Comparison of ENCODE assay signal across 19 cellular contexts in the genomic region with DNA sequence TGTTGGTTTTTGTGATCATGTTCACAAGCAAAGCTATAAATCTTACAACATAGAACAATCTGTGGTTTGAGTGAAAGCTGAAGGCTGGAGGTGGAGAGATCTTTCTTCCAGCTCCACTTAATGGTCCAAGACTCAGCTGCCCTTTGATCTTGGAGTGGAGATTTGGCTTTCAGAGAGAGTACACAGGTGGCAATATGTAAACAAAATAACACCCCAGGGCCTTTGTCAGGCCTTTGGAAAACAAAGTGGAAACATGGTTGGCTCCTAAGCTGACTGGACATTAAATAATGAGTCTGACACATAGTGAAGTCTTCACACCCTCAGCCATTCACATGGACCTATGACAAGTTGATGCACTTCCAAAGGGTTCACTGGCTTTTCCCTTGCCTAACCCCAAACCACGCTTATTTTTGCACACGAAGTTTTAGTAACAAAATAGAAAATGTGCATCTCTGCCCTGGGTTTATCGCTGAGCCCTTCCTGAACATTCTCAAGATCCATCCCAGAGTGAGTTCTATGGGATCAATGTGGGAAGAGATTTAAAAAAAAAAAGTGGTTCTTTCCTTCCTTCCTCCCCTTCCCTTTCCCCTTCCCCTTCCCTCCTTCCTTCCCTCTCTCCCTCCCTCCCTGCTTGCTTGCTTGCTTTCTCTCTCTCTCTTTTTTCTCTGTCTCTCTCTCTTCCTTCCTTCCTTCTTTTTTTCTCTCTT.
A peak's percentile ranks its signal among the peaks of the same experiment; 100 is the strongest.
DNase-seq lines count a peak whose midpoint lies in the region; ATAC-seq and TF ChIP-seq lines count a peak whose summit lies in the region.
"Had no signal": no experiment of that assay in that cellular context is flagged by ENCODE, and none has a peak within 500 bp of the region (broad histone marks: within the 10 kb centered on the region; RNA-seq: fewer than 3 reads in every experiment).

No MANE protein-coding gene starts in this region.

- TF ChIP-seq CTCF in nephron progenitor cell (IDR thresholded peaks at IDR 0.05) = no peak

- peak overlapping the region; percentile 17 for H3K4me3 Mint-ChIP-seq in nephron progenitor cell
- H3K4me3 Mint-ChIP-seq in stimulated activated effector memory CD8-positive, alpha-beta T cell treated with anti-CD3 and anti-CD28 coated beads, Interleukin-12 subunit alpha, Interleukin-12 subunit beta, amount 100 ng/mL, for 72 hours = no peak overlapping the region
- H3K4me3 Mint-ChIP-seq: CD4-positive, alpha-beta memory T cell; T-cell had no signal

- H3K36me3 Mint-ChIP-seq in nephron progenitor cell (ENCODE audit: low read depth) = peaks cover 9% of the 10 kb centered on the region
- H3K36me3 Mint-ChIP-seq in stimulated activated effector memory CD8-positive, alpha-beta T cell treated with anti-CD3 and anti-CD28 coated beads, Interleukin-12 subunit alpha, Interleukin-12 subunit beta, amount 100 ng/mL, for 72 hours = no peaks in the 10 kb centered on the region

- peak overlapping the region; percentile 98 for H3K27ac Mint-ChIP-seq in nephron progenitor cell
- peak overlapping the region; percentile 15 for H3K27ac Mint-ChIP-seq in stimulated activated effector memory CD8-positive, alpha-beta T cell treated with anti-CD3 and anti-CD28 coated beads, Interleukin-12 subunit alpha, Interleukin-12 subunit beta, amount 100 ng/mL, for 72 hours
- H3K27ac Mint-ChIP-seq: CD4-positive, alpha-beta memory T cell; T-cell had no signal

- no peak for ATAC-seq in stimulated activated effector memory CD8-positive, alpha-beta T cell treated with anti-CD3 and anti-CD28 coated beads, Interleukin-12 subunit alpha, Interleukin-12 subunit beta, amount 100 ng/mL, for 72 hours
- no peak for ATAC-seq in esophagus mucosa
- ATAC-seq: HCT116, T-cell had no signal

- no peaks in the 10 kb centered on the region for H3K27me3 Mint-ChIP-seq in nephron progenitor cell (ENCODE audit: low read depth, poor library complexity)
- H3K27me3 Mint-ChIP-seq: CD4-positive, alpha-beta memory T cell; T-cell had no signal

- H3K9me3 Mint-ChIP-seq in nephron progenitor cell = peaks cover 10% of the 10 kb centered on the region
- H3K9me3 Mint-ChIP-seq in stimulated activated effector memory CD8-positive, alpha-beta T cell treated with anti-CD3 and anti-CD28 coated beads, Interleukin-12 subunit alpha, Interleukin-12 subunit beta, amount 100 ng/mL, for 72 hours = no peaks in the 10 kb centered on the region

- peaks cover 77% of the 10 kb centered on the region for H3K4me1 Mint-ChIP-seq in nephron progenitor cell
- H3K4me1 Mint-ChIP-seq in stimulated activated effector memory CD8-positive, alpha-beta T cell treated with anti-CD3 and anti-CD28 coated beads, Interleukin-12 subunit alpha, Interleukin-12 subunit beta, amount 100 ng/mL, for 72 hours = no peaks in the 10 kb centered on the region
- H3K4me1 Mint-ChIP-seq: CD4-positive, alpha-beta memory T cell; T-cell had no signal

- DNase-seq in NCI-H510A treated with DMSO at 0.1 percent for 48 hours (lab: John Stamatoyannopoulos, UW) (peak; percentile 18), NCI-H510A (lab: John Stamatoyannopoulos, UW) (no peak), RPMI7951 (ENCODE audit: low read depth) (peak; percentile 34), nephron progenitor cell (no peak), NCI-H526 treated with DMSO at 0.1 percent for 48 hours (lab: John Stamatoyannopoulos, UW) (no peak)
- no peak for DNase-seq in stimulated activated effector memory CD8-positive, alpha-beta T cell treated with anti-CD3 and anti-CD28 coated beads, Interleukin-12 subunit alpha, Interleukin-12 subunit beta, amount 100 ng/mL, for 72 hours (ENCODE audit: low spot score in 2 of 2)
- DNase-seq in stimulated activated CD4-positive, alpha-beta T cell treated with anti-CD3 and anti-CD28 coated beads, Interleukin-2, amount 100 ng/mL, for 48 hours = no peak
- DNase-seq: Caco-2; CD4-positive, alpha-beta memory T cell; GOT3; NCI-H1092 treated with DMSO at 0.1 percent for 48 hours; NCI-H1436 treated with DMSO at 0.1 percent for 48 hours; NCI-H2029; NCI-H345; NK-92 treated with Interleukin-12 subunit alpha and Interleukin-12 subunit beta, amount 100 ng/mL, for 24 hours; SIG-M5; T-cell had no signal

Comparison
In these comparisons a context has a peak if more than half of its experiments do, and no peak if none do; other contexts are left out.
1. DNase-seq: peak in NCI-H510A treated with DMSO at 0.1 percent for 48 hours (single experiment) and RPMI7951 (single experiment); none in NCI-H510A (single experiment), nephron progenitor cell (single experiment), stimulated activated effector memory CD8-positive, alpha-beta T cell treated with anti-CD3 and anti-CD28 coated beads, Interleukin-12 subunit alpha, Interleukin-12 subunit beta, amount 100 ng/mL, for 72 hours (0 of 2), stimulated activated CD4-positive, alpha-beta T cell treated with anti-CD3 and anti-CD28 coated beads, Interleukin-2, amount 100 ng/mL, for 48 hours (0 of 2) and NCI-H526 treated with DMSO at 0.1 percent for 48 hours (single experiment).